ENCODE assay signal across 8 cellular contexts in the genomic region with DNA sequence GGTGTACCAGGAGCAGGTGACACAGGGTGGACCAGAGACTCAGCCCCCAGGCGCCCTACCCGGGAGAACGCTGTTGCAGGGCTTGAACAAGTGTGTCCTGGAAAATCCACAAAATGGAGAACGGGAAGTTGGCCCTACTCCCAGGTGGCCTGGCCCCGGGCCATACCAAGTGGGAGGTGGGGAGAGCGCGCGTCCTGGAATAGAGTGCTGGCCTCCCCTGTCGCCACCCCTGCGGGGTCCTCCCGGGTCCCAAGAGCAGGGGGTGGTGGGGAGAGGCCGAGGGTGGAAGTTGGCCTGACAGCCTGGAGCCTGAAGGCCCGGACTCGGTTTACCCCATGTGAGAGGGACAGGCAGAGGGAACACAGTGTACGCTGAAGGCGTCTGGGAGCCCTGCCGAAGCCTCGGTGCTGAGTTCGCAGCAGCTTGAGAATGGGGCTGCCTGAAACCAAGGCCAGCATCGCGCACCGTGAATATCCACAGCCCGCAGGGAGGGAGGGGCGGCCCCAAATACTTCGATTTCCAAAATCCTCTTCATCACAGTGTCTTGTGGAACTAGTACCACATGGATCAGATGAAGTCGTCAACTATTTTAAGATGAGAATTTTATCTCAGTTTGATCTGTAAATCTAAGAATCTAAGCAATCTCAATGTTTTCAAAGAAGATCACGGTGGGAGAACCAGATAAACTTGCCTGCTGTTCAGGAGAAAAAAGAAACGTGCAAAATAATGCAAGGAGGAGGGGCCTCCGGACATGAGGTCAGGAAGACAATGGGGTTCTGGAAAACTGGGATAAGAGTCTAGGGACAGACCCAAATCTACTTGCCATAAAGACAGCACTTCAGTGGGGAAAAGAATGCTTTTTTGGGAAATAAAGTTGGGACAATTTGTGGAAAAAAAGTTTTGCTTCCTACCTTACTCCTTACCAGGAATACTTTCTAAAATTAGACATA. TPM values are rescaled to one million over a fixed set of nuclear protein-coding genes. Genes with fewer than 3 reads are reported as not detected.
DNase-seq lines count a peak whose midpoint lies in the region; ATAC-seq, FAIRE-seq and TF ChIP-seq lines count a peak whose summit lies in the region.

No MANE protein-coding gene starts in this region.

- RAD21 ChIA-PET in GM12878 (lab: Charles Lee; ENCODE audit: unreplicated experiment) = interaction anchor here (0.6 to 1.6 kb wide), 3 partner anchors 17 to 196 kb away, joined by 3 to 6 read pairs (median 4); no protein-coding TSS in a partner anchor

- H3K4me3 Mint-ChIP-seq in activated naive CD4-positive, alpha-beta T cell treated with anti-CD3 and anti-CD28 coated beads, Interleukin-2, amount 10 ng/mL, durations not matched to agents 7 days and 5 days = peak overlapping the region; percentile 100

- peak overlapping the region; percentile 94 for H3K9ac ChIP-seq in GM12878 (ENCODE audit: control insufficient read depth, insufficient read depth, low read length)

- H3K9me3 Mint-ChIP-seq in activated naive CD4-positive, alpha-beta T cell treated with anti-CD3 and anti-CD28 coated beads, Interleukin-2, amount 10 ng/mL, durations not matched to agents 7 days and 5 days = no peaks in the 10 kb centered on the region

- H3K4me2 ChIP-seq in GM12878 (ENCODE audit: control insufficient read depth, insufficient read depth) = peak overlapping the region; percentile 76

- H3K4me3 ChIP-seq in GM12878 (peak overlapping the region; percentile 89), lung (peak overlapping the region; percentile 32), uterus (peak overlapping the region; percentile 10 to 96)

- TF ChIP-seq RAD21 in GM12878 (IDR thresholded peaks at IDR 0.05; ENCODE audit: insufficient read depth, low read depth, low read length) = no peak

- peaks cover 3 to 9% of the 10 kb centered on the region in 2 experiments; a peak in 3 of 4 replicates for H3K36me3 ChIP-seq in GM12878 (ENCODE audit: control insufficient read depth in 2 of 2, insufficient read depth in 2 of 2, low read length in 1 of 2)
- peaks cover 0 to 19% of the 10 kb centered on the region in 2 donors for H3K36me3 ChIP-seq in lung (ENCODE audit: control insufficient read depth in 2 of 2, insufficient read depth in 2 of 2, low read length in 2 of 2)
- no peaks in the 10 kb centered on the region for H3K36me3 ChIP-seq in uterus

- TF ChIP-seq CTCF in GM12878 (IDR thresholded peaks at IDR 0.05 in 2 of 3, conservative IDR thresholded peaks at IDR 0.05 in 1 of 3; ENCODE audit: control insufficient read depth in 2 of 3, extremely low read depth in 1 of 3, insufficient read depth in 1 of 3, low read depth in 3 of 3, low read length in 3 of 3) (no peak), lung (IDR thresholded peaks at IDR 0.05; ENCODE audit: control extremely low read depth, extremely low read depth) (no peak), uterus (IDR thresholded peaks at IDR 0.05) (no peak)

- no peak overlapping the region for H3K27ac ChIP-seq in GM12878 (ENCODE audit: control insufficient read depth, insufficient read depth)
- H3K27ac ChIP-seq in lung (ENCODE audit: low read depth in 1 of 2, low read length in 1 of 2) = peak overlapping the region; percentile 87 to 90
- H3K27ac ChIP-seq in uterus = peak overlapping the region; percentile 75 to 92

- H2AFZ ChIP-seq in GM12878 (ENCODE audit: control insufficient read depth, low read depth, low read length) = no peak overlapping the region

- H3K79me2 ChIP-seq in GM12878 (ENCODE audit: control insufficient read depth, insufficient read depth, low read length) = peaks cover 39% of the 10 kb centered on the region

- no peaks in the 10 kb centered on the region for H4K20me1 ChIP-seq in GM12878 (ENCODE audit: control insufficient read depth, insufficient read depth)

- no TSS peak for BruUV-seq in GM12878 (replicated peaks; lab: Mats Ljungman, UMichigan)

- H3K27ac Mint-ChIP-seq in activated naive CD4-positive, alpha-beta T cell treated with anti-CD3 and anti-CD28 coated beads, Interleukin-2, amount 10 ng/mL, durations not matched to agents 7 days and 5 days = peak overlapping the region; percentile 98

- in situ Hi-C loops in GM12878 (cut with MboI) = loop anchor here (25.0 kb wide), 1 partner anchor 1489 kb away; the partner anchor contains the start of gene NFIC

- intact Hi-C loops in GM12878 (cut with micrococcal nuclease; ENCODE audit: unreplicated experiment) = no loop called here
- intact Hi-C loops in uterus (cut with DNase I; ENCODE audit: low total_unique reads) = no loop called here
- intact Hi-C loops in left colon (cut with DNase I, micrococcal nuclease) = no loop called here

- H3K4me1 Mint-ChIP-seq in activated naive CD4-positive, alpha-beta T cell treated with anti-CD3 and anti-CD28 coated beads, Interleukin-2, amount 10 ng/mL, durations not matched to agents 7 days and 5 days = peaks cover 44% of the 10 kb centered on the region

- POLR2A ChIA-PET in GM12878 (lab: Charles Lee) = no interaction called here

- 97% methylated on average over 29 of the region's 29 CpGs for WGBS in GM12878 (ENCODE audit: insufficient coverage, insufficient replicate concordance, low lambda C conversion rate, missing lambda C conversion rate)
- WGBS in lung, 2 donors = 47 to 67% methylated on average over 29 of the region's 29 CpGs

- H3K9me3 ChIP-seq in GM12878 (replicated peaks; ENCODE audit: control insufficient read depth, insufficient read depth, low read length) = no peaks in the 10 kb centered on the region
- no peaks in the 10 kb centered on the region for H3K9me3 ChIP-seq in lung (ENCODE audit: control insufficient read depth in 2 of 2, insufficient read depth in 1 of 2, low read length in 1 of 2)
- H3K9me3 ChIP-seq in uterus = no peaks in the 10 kb centered on the region

- ATAC-seq in GM12878 (no peak), lung (ENCODE audit: insufficient read depth, low FRiP score) (no peak), GM21526 (IDR thresholded peaks at IDR 0.05; ENCODE audit: low FRiP score, unreplicated experiment) (no peak), left colon (no peak)

- no peak for TF ChIP-seq EP300 in GM12878 (IDR thresholded peaks at IDR 0.05; ENCODE audit: borderline replicate concordance in 1 of 2, control insufficient read depth in 1 of 2, low read depth in 2 of 2, low read length in 2 of 2)

- peaks cover 3% of the 10 kb centered on the region; the same call in 1 of the 2 replicates for H3K4me1 ChIP-seq in GM12878 (ENCODE audit: control insufficient read depth, insufficient read depth, low read length)
- H3K4me1 ChIP-seq in lung (ENCODE audit: control insufficient read depth in 2 of 2, insufficient read depth in 2 of 2, low read length in 2 of 2) = peaks cover 12 to 19% of the 10 kb centered on the region in 2 donors
- peaks cover 10 to 30% of the 10 kb centered on the region in 2 donors for H3K4me1 ChIP-seq in uterus

- FAIRE-seq in GM12878 (lab: Jason Lieb, UNC) = no peak

- no peaks in the 10 kb centered on the region for H3K27me3 ChIP-seq in GM12878 (replicated peaks in 1 of 2; ENCODE audit: control insufficient read depth in 2 of 2, insufficient read depth in 2 of 2, low read length in 1 of 2)
- no peaks in the 10 kb centered on the region for H3K27me3 ChIP-seq in lung (ENCODE audit: control insufficient read depth, insufficient read depth)
- no peaks in the 10 kb centered on the region for H3K27me3 ChIP-seq in uterus

- SMC1A ChIA-PET in GM12878 (lab: Charles Lee; ENCODE audit: uncharacterized antibody, unreplicated experiment) = no interaction called here

- no peak for DNase-seq in activated naive CD4-positive, alpha-beta T cell treated with anti-CD3 and anti-CD28 coated beads, Interleukin-2, amount 10 ng/mL, durations not matched to agents 7 days and 5 days
- DNase-seq in activated naive CD4-positive, alpha-beta T cell treated with Interleukin-2 at 50 U/mL for 16 hours = no peak
- DNase-seq in GM12878 (ENCODE audit: low read depth, low spot score) = no peak
- DNase-seq in lung (ENCODE audit: low spot score) = no peak
- peak in 1 of 2 donors; percentile 68 for DNase-seq in uterus
- no peak for DNase-seq in left colon
- no peak for DNase-seq in H4 (ENCODE audit: low spot score)

- H3K36me3 Mint-ChIP-seq in activated naive CD4-positive, alpha-beta T cell treated with anti-CD3 and anti-CD28 coated beads, Interleukin-2, amount 10 ng/mL, durations not matched to agents 7 days and 5 days = peaks cover 36% of the 10 kb centered on the region

- CTCF ChIA-PET in activated naive CD4-positive, alpha-beta T cell treated with anti-CD3 and anti-CD28 coated beads, Interleukin-2, amount 10 ng/mL, durations not matched to agents 7 days and 5 days (lab: Charles Lee) = interaction anchor here (1.3 to 2.6 kb wide), 2 partner anchors 8 to 9 kb away, joined by 3 to 15 read pairs; no protein-coding TSS in a partner anchor
- CTCF ChIA-PET in GM12878 (lab: Yijun Ruan, JAX) = interaction anchor here (1.3 to 3.2 kb wide), 2 partner anchors 9 to 24 kb away, joined by 4 to 19 read pairs; no protein-coding TSS in a partner anchor

- TF ChIP-seq POLR2A in GM12878 (IDR thresholded peaks at IDR 0.05; ENCODE audit: low read depth, low read length) (no peak), uterus (IDR thresholded peaks at IDR 0.05) (no peak)

- H3K27me3 Mint-ChIP-seq in activated naive CD4-positive, alpha-beta T cell treated with anti-CD3 and anti-CD28 coated beads, Interleukin-2, amount 10 ng/mL, durations not matched to agents 7 days and 5 days = peaks cover 4% of the 10 kb centered on the region

RNA-seq across cellular contexts. Expression of gene KLF16, which starts 10.4 kb away (rescaled TPM):
- 4.1 and 5.1 TPM in 2 replicates for total RNA-seq in GM12878 (2013; cell fraction: nucleolus; rRNA removed)
- total RNA-seq in GM12878 (2014; rRNA removed) = 5.4 and 6.2 TPM in 2 replicates
- 2.2 and 2.6 TPM in 2 replicates for total RNA-seq in GM12878 (2014; rRNA removed; fragmentation: Illumina TruSeq; extraction: Trizol)
- total RNA-seq in GM12878 (2021) = 37.6 and 41.2 TPM in 2 replicates
- polyA plus RNA-seq in GM12878 (2011; ENCODE audit: low read depth) = 2.1 TPM
- polyA plus RNA-seq in GM12878 (2011; rRNA removed) = 0.89 and 1.6 TPM in 2 replicates
- polyA plus RNA-seq in GM12878 (2011; cell fraction: cytosol; rRNA removed) = 4.1 and 7.5 TPM in 2 replicates
- 11.3 and 26.9 TPM in 2 replicates for polyA plus RNA-seq in GM12878 (2011; cell fraction: nucleus; rRNA removed)
- 9.1 and 13.8 TPM in 2 replicates for polyA plus RNA-seq in GM12878 (2012)
- 0.57 and 2.6 TPM in 2 replicates for polyA plus RNA-seq in GM12878 (2014; fragmentation: Illumina TruSeq; extraction: Trizol)
- under 1 TPM; 0.03 to 0.24 TPM for polyA plus RNA-seq in GM12878 (2014; fragmentation: Nextera tagmentation; extraction: Ambion mirVana)
- polyA plus RNA-seq in GM12878 (2014; rRNA removed) = 13.4 and 13.7 TPM in 2 replicates
- polyA plus RNA-seq in GM12878 (2016; fragmentation: Nextera tagmentation; extraction: Ambion mirVana) = 1 to 10 TPM; 2.1 to 2.5 TPM
- 0.59 and 1.9 TPM in 2 replicates for polyA minus RNA-seq in GM12878 (2011; rRNA and poly(A)+ RNA removed)
- polyA minus RNA-seq in GM12878 (2011; cell fraction: cytosol; rRNA and poly(A)+ RNA removed) = 4.9 and 7.4 TPM in 2 replicates
- 1.5 and 6.3 TPM in 2 replicates for polyA minus RNA-seq in GM12878 (2011; cell fraction: nucleus; rRNA and poly(A)+ RNA removed)
- total RNA-seq in lung = 10 to 100 TPM in 1 of 2 donors, 1 to 10 TPM in 1; 3.3 to 25.6 TPM
- polyA plus RNA-seq in lung = 10 to 100 TPM; 13.8 to 17.8 TPM
- total RNA-seq in uterus = 10 to 100 TPM in 1 of 4 donors, 1 to 10 TPM in 1, under 1 TPM in 1, not detected in 1; 0.26 to 17.7 (median 3.9) TPM
- 10 to 100 TPM; 30.6 to 35.9 TPM for total RNA-seq in left colon
- total RNA-seq in H4 (2014; rRNA removed; shearing (Covaris generic)) = 1.8 and 4.6 TPM in 2 replicates

RNA-seq across cellular contexts. Expression of gene ABHD17A, which starts 11.5 kb away (rescaled TPM):
- 25.8 and 29.5 TPM in 2 replicates for total RNA-seq in GM12878 (2013; cell fraction: nucleolus; rRNA removed)
- total RNA-seq in GM12878 (2014; rRNA removed) (109 and 126 TPM in 2 replicates), GM12878 (2014; rRNA removed; fragmentation: Illumina TruSeq; extraction: Trizol) (5.6 and 7.0 TPM in 2 replicates), GM12878 (2021) (72.6 and 77.6 TPM in 2 replicates), lung (10 to 100 TPM; 68.8 to 84.9 TPM), uterus (100 to 1,000 TPM in 1 of 4 donors, 10 to 100 TPM in 3; 33.8 to 142 (median 63.7) TPM), left colon (10 to 100 TPM; 61.5 to 63.5 TPM)
- 8.6 TPM for polyA plus RNA-seq in GM12878 (2011; ENCODE audit: low read depth)
- polyA plus RNA-seq in GM12878 (2011; rRNA removed) (7.7 and 25.3 TPM in 2 replicates), GM12878 (2014; fragmentation: Illumina TruSeq; extraction: Trizol) (0.87 and 2.5 TPM in 2 replicates), GM12878 (2014; fragmentation: Nextera tagmentation; extraction: Ambion mirVana) (under 1 TPM in 1 of 2 experiments, not detected in 1; 0.13 TPM), GM12878 (2014; rRNA removed) (84.5 and 105 TPM in 2 replicates), GM12878 (2016; fragmentation: Nextera tagmentation; extraction: Ambion mirVana) (10 to 100 TPM; 28.8 to 45.7 TPM), lung (100 to 1,000 TPM in 1 of 2 donors, 10 to 100 TPM in 1; 97.0 to 110 TPM)
- polyA plus RNA-seq in GM12878 (2011; cell fraction: cytosol; rRNA removed) = 45.6 and 92.1 TPM in 2 replicates
- 158 and 188 TPM in 2 replicates for polyA plus RNA-seq in GM12878 (2011; cell fraction: nucleus; rRNA removed)
- polyA plus RNA-seq in GM12878 (2012) = 36.2 and 44.0 TPM in 2 replicates
- polyA minus RNA-seq in GM12878 (2011; rRNA and poly(A)+ RNA removed) = 22.4 and 32.0 TPM in 2 replicates
- 21.4 and 26.9 TPM in 2 replicates for polyA minus RNA-seq in GM12878 (2011; cell fraction: cytosol; rRNA and poly(A)+ RNA removed)
- polyA minus RNA-seq in GM12878 (2011; cell fraction: nucleus; rRNA and poly(A)+ RNA removed) = 13.5 and 18.1 TPM in 2 replicates
- total RNA-seq in H4 (2014; rRNA removed; shearing (Covaris generic)) = 20.2 and 40.6 TPM in 2 replicates

RNA-seq across cellular contexts. Expression of gene REXO1, which starts 25.5 kb away (rescaled TPM):
- total RNA-seq in GM12878 (2013; cell fraction: nucleolus; rRNA removed) = 47.1 and 50.6 TPM in 2 replicates
- total RNA-seq in GM12878 (2014; rRNA removed) (5.2 and 11.7 TPM in 2 replicates), GM12878 (2014; rRNA removed; fragmentation: Illumina TruSeq; extraction: Trizol) (6.4 and 8.5 TPM in 2 replicates), GM12878 (2021) (38.1 and 45.2 TPM in 2 replicates), lung (10 to 100 TPM; 15.6 to 40.3 TPM), uterus (10 to 100 TPM in 2 of 4 donors, 1 to 10 TPM in 2; 1.5 to 67.4 (median 25.1) TPM), left colon (10 to 100 TPM; 41.9 to 43.0 TPM)
- 8.9 TPM for polyA plus RNA-seq in GM12878 (2011; ENCODE audit: low read depth)
- polyA plus RNA-seq in GM12878 (2011; rRNA removed) (2.7 and 9.5 TPM in 2 replicates), GM12878 (2014; fragmentation: Illumina TruSeq; extraction: Trizol) (4.0 and 8.2 TPM in 2 replicates), GM12878 (2014; fragmentation: Nextera tagmentation; extraction: Ambion mirVana) (under 1 TPM; 0.03 to 0.64 TPM), GM12878 (2014; rRNA removed) (31.3 and 38.2 TPM in 2 replicates), GM12878 (2016; fragmentation: Nextera tagmentation; extraction: Ambion mirVana) (1 to 10 TPM; 3.7 to 8.4 TPM), lung (10 to 100 TPM; 22.3 to 32.0 TPM)
- polyA plus RNA-seq in GM12878 (2011; cell fraction: cytosol; rRNA removed) = 16.1 and 17.2 TPM in 2 replicates
- 52.3 and 81.1 TPM in 2 replicates for polyA plus RNA-seq in GM12878 (2011; cell fraction: nucleus; rRNA removed)
- 23.8 and 34.3 TPM in 2 replicates for polyA plus RNA-seq in GM12878 (2012)
- polyA minus RNA-seq in GM12878 (2011; rRNA and poly(A)+ RNA removed) = 9.6 and 10.0 TPM in 2 replicates
- polyA minus RNA-seq in GM12878 (2011; cell fraction: cytosol; rRNA and poly(A)+ RNA removed) = 10.0 and 14.4 TPM in 2 replicates
- 7.4 and 15.0 TPM in 2 replicates for polyA minus RNA-seq in GM12878 (2011; cell fraction: nucleus; rRNA and poly(A)+ RNA removed)
- 2.3 and 4.2 TPM in 2 replicates for total RNA-seq in H4 (2014; rRNA removed; shearing (Covaris generic))

RNA-seq across cellular contexts. Expression of gene ADAT3, which starts 31.4 kb away (rescaled TPM):
- 26.1 and 30.8 TPM in 2 replicates for total RNA-seq in GM12878 (2013; cell fraction: nucleolus; rRNA removed)
- total RNA-seq in GM12878 (2014; rRNA removed) = 3.8 and 5.6 TPM in 2 replicates
- total RNA-seq in GM12878 (2014; rRNA removed; fragmentation: Illumina TruSeq; extraction: Trizol) = 0.27 TPM in 1 of 2 replicates, not detected in the other
- 11.6 and 11.8 TPM in 2 replicates for total RNA-seq in GM12878 (2021)
- 0.54 TPM for polyA plus RNA-seq in GM12878 (2011; ENCODE audit: low read depth)
- 0.13 and 0.46 TPM in 2 replicates for polyA plus RNA-seq in GM12878 (2011; rRNA removed)
- polyA plus RNA-seq in GM12878 (2011; cell fraction: cytosol; rRNA removed) = 1.1 and 2.1 TPM in 2 replicates
- 5.4 and 12.3 TPM in 2 replicates for polyA plus RNA-seq in GM12878 (2011; cell fraction: nucleus; rRNA removed)
- polyA plus RNA-seq in GM12878 (2012) = 3.0 and 3.7 TPM in 2 replicates
- not detected in 2 replicates for polyA plus RNA-seq in GM12878 (2014; fragmentation: Illumina TruSeq; extraction: Trizol)
- polyA plus RNA-seq in GM12878 (2014; fragmentation: Nextera tagmentation; extraction: Ambion mirVana) = not detected
- polyA plus RNA-seq in GM12878 (2014; rRNA removed) = 11.0 and 13.2 TPM in 2 replicates
- 1 to 10 TPM; 7.7 to 8.9 TPM for polyA plus RNA-seq in GM12878 (2016; fragmentation: Nextera tagmentation; extraction: Ambion mirVana)
- 0.62 TPM in 1 of 2 replicates, not detected in the other for polyA minus RNA-seq in GM12878 (2011; rRNA and poly(A)+ RNA removed)
- 1.1 and 1.5 TPM in 2 replicates for polyA minus RNA-seq in GM12878 (2011; cell fraction: cytosol; rRNA and poly(A)+ RNA removed)
- 1.9 and 4.9 TPM in 2 replicates for polyA minus RNA-seq in GM12878 (2011; cell fraction: nucleus; rRNA and poly(A)+ RNA removed)
- 10 to 100 TPM in 1 of 2 donors, 1 to 10 TPM in 1; 4.0 to 11.9 TPM for total RNA-seq in lung
- 1 to 10 TPM; 6.4 to 7.2 TPM for polyA plus RNA-seq in lung
- 1 to 10 TPM; 1.0 to 5.5 (median 2.8) TPM for total RNA-seq in uterus
- 10 to 100 TPM; 19.1 to 29.1 TPM for total RNA-seq in left colon
- total RNA-seq in H4 (2014; rRNA removed; shearing (Covaris generic)) = 0.93 and 1.0 TPM in 2 replicates

RNA-seq across cellular contexts. Expression of gene SCAMP4, which starts 31.4 kb away (rescaled TPM):
- 42.9 and 44.9 TPM in 2 replicates for total RNA-seq in GM12878 (2013; cell fraction: nucleolus; rRNA removed)
- total RNA-seq in GM12878 (2014; rRNA removed) (16.9 and 19.3 TPM in 2 replicates), GM12878 (2014; rRNA removed; fragmentation: Illumina TruSeq; extraction: Trizol) (6.5 and 7.0 TPM in 2 replicates), GM12878 (2021) (34.7 and 38.7 TPM in 2 replicates), lung (10 to 100 TPM; 63.4 to 86.6 TPM), uterus (10 to 100 TPM in 3 of 4 donors, 1 to 10 TPM in 1; 9.5 to 68.9 (median 28.0) TPM), left colon (10 to 100 TPM; 56.3 to 76.5 TPM)
- polyA plus RNA-seq in GM12878 (2011; ENCODE audit: low read depth) = 8.1 TPM
- polyA plus RNA-seq in GM12878 (2011; rRNA removed) (2.7 and 5.6 TPM in 2 replicates), GM12878 (2014; fragmentation: Illumina TruSeq; extraction: Trizol) (5.1 and 8.7 TPM in 2 replicates), GM12878 (2014; fragmentation: Nextera tagmentation; extraction: Ambion mirVana) (1 to 10 TPM in 1 of 2 experiments, under 1 TPM in 1; 0.63 to 2.3 TPM), GM12878 (2014; rRNA removed) (24.4 and 33.2 TPM in 2 replicates), GM12878 (2016; fragmentation: Nextera tagmentation; extraction: Ambion mirVana) (10 to 100 TPM; 33.8 to 34.4 TPM), lung (10 to 100 TPM; 45.7 to 49.1 TPM)
- polyA plus RNA-seq in GM12878 (2011; cell fraction: cytosol; rRNA removed) = 6.9 and 10.0 TPM in 2 replicates
- polyA plus RNA-seq in GM12878 (2011; cell fraction: nucleus; rRNA removed) = 28.6 and 39.7 TPM in 2 replicates
- 21.9 and 26.7 TPM in 2 replicates for polyA plus RNA-seq in GM12878 (2012)
- 3.1 and 15.0 TPM in 2 replicates for polyA minus RNA-seq in GM12878 (2011; rRNA and poly(A)+ RNA removed)
- polyA minus RNA-seq in GM12878 (2011; cell fraction: cytosol; rRNA and poly(A)+ RNA removed) = 7.0 and 10.7 TPM in 2 replicates
- 9.1 and 17.2 TPM in 2 replicates for polyA minus RNA-seq in GM12878 (2011; cell fraction: nucleus; rRNA and poly(A)+ RNA removed)
- total RNA-seq in H4 (2014; rRNA removed; shearing (Covaris generic)) = 66.3 and 68.3 TPM in 2 replicates

Comparison
In these comparisons a context has a peak if more than half of its experiments do, and no peak if none do; other contexts are left out.
1. H3K4me3 ChIP-seq: peak in every context shown above with its lines; median percentile 89 in GM12878; 53 in uterus; 32 in lung.